ENCODE assay signal across 22 cellular contexts in the genomic region with DNA sequence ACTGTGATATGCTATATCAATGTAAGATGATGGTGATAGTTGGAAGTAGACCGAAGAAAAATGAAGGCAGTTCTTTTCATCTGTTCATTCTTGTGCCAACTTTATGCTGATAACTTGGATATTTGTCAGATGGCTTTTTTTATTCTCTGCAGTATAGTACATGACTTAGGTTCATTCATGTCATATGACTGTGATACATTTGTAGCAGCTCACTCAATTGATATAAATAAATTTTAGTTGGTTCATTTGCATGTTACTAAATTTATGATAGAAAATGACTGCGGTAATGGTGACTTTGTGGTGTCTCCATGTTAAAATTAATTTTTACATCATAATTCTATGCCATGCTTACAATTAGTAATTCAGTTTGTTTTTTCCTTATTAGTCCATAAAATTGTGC. TPM values are rescaled to one million over a fixed set of nuclear protein-coding genes. Genes with fewer than 3 reads are reported as not detected.
DNase-seq lines count a peak whose midpoint lies in the region; ATAC-seq and TF ChIP-seq lines count a peak whose summit lies in the region.
"Had no signal": no experiment of that assay in that cellular context is flagged by ENCODE, and none has a peak within 500 bp of the region (broad histone marks: within the 10 kb centered on the region; RNA-seq: fewer than 3 reads in every experiment).

No MANE protein-coding gene starts in this region.

- H4K20me1 ChIP-seq in DOHH2 (ENCODE audit: control insufficient read depth, insufficient read depth, low read depth, low read length) (no peaks in the 10 kb centered on the region), SU-DHL-6 (ENCODE audit: low read depth, low read length) (no peaks in the 10 kb centered on the region)

- no peaks in the 10 kb centered on the region for H3K9me3 ChIP-seq in cardiac muscle cell (ENCODE audit: low read depth)
- H3K9me3 ChIP-seq in right cardiac atrium (ENCODE audit: control insufficient read depth, low read length), result no peaks in the 10 kb centered on the region
- H3K9me3 ChIP-seq in DOHH2 (ENCODE audit: control insufficient read depth, insufficient read depth, low read length), result no peaks in the 10 kb centered on the region
- no peaks in the 10 kb centered on the region for H3K9me3 ChIP-seq in SU-DHL-6 (ENCODE audit: insufficient read depth, low read length)
- H3K9me3 ChIP-seq in gastrocnemius medialis, result no peaks in the 10 kb centered on the region
- H3K9me3 ChIP-seq in mucosa of descending colon, result no peaks in the 10 kb centered on the region
- H3K9me3 ChIP-seq: BLaER1, Caco-2 had no signal

- H3K27ac ChIP-seq in cardiac muscle cell (peak overlapping the region; percentile 43), right cardiac atrium (ENCODE audit: low read length) (no peak overlapping the region), DOHH2 (ENCODE audit: low read depth, low read length) (no peak overlapping the region), SU-DHL-6 (ENCODE audit: low read depth, low read length) (no peak overlapping the region), gastrocnemius medialis (peak overlapping the region in 3 of 4 donors; percentile 20 to 42 (median 33))
- H3K27ac ChIP-seq: 22Rv1, BLaER1, C4-2B had no signal

- H3K9ac ChIP-seq in SU-DHL-6 (ENCODE audit: low read length), result no peak overlapping the region
- H3K9ac ChIP-seq: BLaER1 had no signal

- H3K79me2 ChIP-seq in DOHH2 (ENCODE audit: control insufficient read depth, low read length) (peaks cover 52% of the 10 kb centered on the region), SU-DHL-6 (ENCODE audit: insufficient read depth, low read length) (peaks cover 61% of the 10 kb centered on the region)

- no peak overlapping the region for H3K4me3 ChIP-seq in cardiac muscle cell
- no peak overlapping the region for H3K4me3 ChIP-seq in right cardiac atrium (ENCODE audit: low read length)
- H3K4me3 ChIP-seq in DOHH2 (ENCODE audit: low read length), result peak overlapping the region; percentile 27
- no peak overlapping the region for H3K4me3 ChIP-seq in SU-DHL-6 (ENCODE audit: insufficient read depth, low read length, poor library complexity, severe bottlenecking)
- H3K4me3 ChIP-seq in gastrocnemius medialis, result no peak overlapping the region
- H3K4me3 ChIP-seq in mucosa of descending colon, result no peak overlapping the region
- H3K4me3 ChIP-seq: BLaER1, GM12878, GM23338 had no signal

- WGBS in right cardiac atrium, result 67% methylated on average over 2 of the region's 2 CpGs

- intact Hi-C loops in right cardiac atrium (cut with DNase I) (no loop called here), gastrocnemius medialis (cut with DNase I; ENCODE audit: low total_unique reads) (no loop called here), mucosa of descending colon (cut with DNase I, micrococcal nuclease) (no loop called here)

- H3K27me3 ChIP-seq in cardiac muscle cell (no peaks in the 10 kb centered on the region), right cardiac atrium (ENCODE audit: control insufficient read depth, insufficient read depth) (no peaks in the 10 kb centered on the region), DOHH2 (ENCODE audit: control insufficient read depth, low read length) (no peaks in the 10 kb centered on the region), SU-DHL-6 (ENCODE audit: low read length) (no peaks in the 10 kb centered on the region), gastrocnemius medialis (no peaks in the 10 kb centered on the region)
- H3K27me3 ChIP-seq: BLaER1 had no signal

- in situ Hi-C loops in gastrocnemius medialis (cut with MboI; ENCODE audit: low sequenced_read_pairs in 4 of 4), result loop anchor here in 1 of 4 donors (25.0 kb wide), 1 partner anchor 90 kb away; the partner anchor contains the start of genes FKBP1B and WDCP

- H3K9me2 ChIP-seq in DOHH2 (replicated peaks; ENCODE audit: control insufficient read depth, low read length) (no peaks in the 10 kb centered on the region), SU-DHL-6 (replicated peaks; ENCODE audit: insufficient read depth, low read length) (no peaks in the 10 kb centered on the region)

- DNase-seq in cardiac muscle cell (ENCODE audit: low read depth in 1 of 2, low spot score in 1 of 2), result no peak
- no peak for DNase-seq in right cardiac atrium
- no peak for DNase-seq in gastrocnemius medialis
- DNase-seq in NCI-H2171 (lab: John Stamatoyannopoulos, UW), result no peak
- no peak for DNase-seq in stimulated activated CD4-positive, alpha-beta T cell treated with anti-CD3 and anti-CD28 coated beads, Interleukin-1b, Interleukin-23, amount 100 ng/mL, for 48 hours
- no peak for DNase-seq in mucosa of descending colon
- DNase-seq: Caco-2; CD4-positive, CD25-positive, alpha-beta regulatory T cell; CD8-positive, alpha-beta T cell; DMS153; DND-41; EL; GDM1; H9 had no signal

- TF ChIP-seq POLR2A in gastrocnemius medialis (IDR thresholded peaks at IDR 0.05), result no peak

- H3K36me3 ChIP-seq in cardiac muscle cell, result no peaks in the 10 kb centered on the region
- H3K36me3 ChIP-seq in DOHH2 (ENCODE audit: control insufficient read depth, low read length), result no peaks in the 10 kb centered on the region; the same call in 1 of the 2 replicates
- no peaks in the 10 kb centered on the region for H3K36me3 ChIP-seq in SU-DHL-6 (ENCODE audit: low read length)
- H3K36me3 ChIP-seq in gastrocnemius medialis, result no peaks in the 10 kb centered on the region
- no peaks in the 10 kb centered on the region for H3K36me3 ChIP-seq in mucosa of descending colon (ENCODE audit: low read depth)

- H3F3A ChIP-seq in DOHH2 (ENCODE audit: control insufficient read depth, insufficient read depth) (no peaks in the 10 kb centered on the region), SU-DHL-6 (ENCODE audit: insufficient read depth) (no peaks in the 10 kb centered on the region)

- peaks cover 3% of the 10 kb centered on the region for H3K4me1 ChIP-seq in cardiac muscle cell (ENCODE audit: low read depth)
- peaks cover 8% of the 10 kb centered on the region for H3K4me1 ChIP-seq in right cardiac atrium (ENCODE audit: control insufficient read depth, insufficient read depth, low read length)
- H3K4me1 ChIP-seq in DOHH2 (ENCODE audit: control insufficient read depth, low read length), result peaks cover 13% of the 10 kb centered on the region
- peaks cover 28 to 32% of the 10 kb centered on the region in 2 donors for H3K4me1 ChIP-seq in gastrocnemius medialis
- H3K4me1 ChIP-seq in mucosa of descending colon (ENCODE audit: low read depth), result peaks cover 2% of the 10 kb centered on the region
- H3K4me1 ChIP-seq: Caco-2 had no signal

- peak overlapping the region; percentile 50 for H3K4me2 ChIP-seq in DOHH2 (ENCODE audit: low read length)
- peak overlapping the region; percentile 7 for H3K4me2 ChIP-seq in SU-DHL-6 (ENCODE audit: low read depth, low read length, poor library complexity, severe bottlenecking)
- H3K4me2 ChIP-seq: BLaER1, GM23338 had no signal

- no peak for ATAC-seq in right cardiac atrium
- peak in 1 of 2 donors; percentile 51 for ATAC-seq in gastrocnemius medialis
- no peak for ATAC-seq in mucosa of descending colon
- ATAC-seq: CD8-positive, alpha-beta T cell; GM23338; HCT116 had no signal

- no peak for TF ChIP-seq CTCF in cardiac muscle cell (IDR thresholded peaks at IDR 0.05; ENCODE audit: low read depth, low read length)
- TF ChIP-seq CTCF in DOHH2 (IDR thresholded peaks at IDR 0.05; ENCODE audit: low read depth, low read length, poor library complexity, severe bottlenecking), result no peak
- no peak for TF ChIP-seq CTCF in SU-DHL-6 (IDR thresholded peaks at IDR 0.05; ENCODE audit: insufficient read depth, low read length, poor library complexity, severe bottlenecking)
- no peak for TF ChIP-seq CTCF in gastrocnemius medialis (IDR thresholded peaks at IDR 0.05 in 4 of 5, conservative IDR thresholded peaks at IDR 0.05 in 1 of 5)
- no peak for TF ChIP-seq CTCF in mucosa of descending colon (IDR thresholded peaks at IDR 0.05)

- no peak overlapping the region for H2AFZ ChIP-seq in SU-DHL-6 (ENCODE audit: low read depth, low read length, severe bottlenecking)
- H2AFZ ChIP-seq: GM23338 had no signal

RNA-seq across cellular contexts. Expression of gene UBXN2A, which starts 7.1 kb away (rescaled TPM):
- total RNA-seq in cardiac muscle cell, result 14.7 and 19.1 TPM in 2 replicates
- polyA plus RNA-seq in cardiac muscle cell, result 19.3 and 25.2 TPM in 2 replicates
- total RNA-seq in right cardiac atrium, result 10 to 100 TPM; 23.0 to 27.3 (median 25.0) TPM
- 14.7 TPM for polyA plus RNA-seq in right cardiac atrium
- total RNA-seq in gastrocnemius medialis, result 10 to 100 TPM; 13.7 to 20.8 (median 17.0) TPM
- total RNA-seq in mucosa of descending colon, result 10 to 100 TPM; 12.9 to 23.9 (median 13.1) TPM

RNA-seq across cellular contexts. Expression of gene ATAD2B, which starts 20.4 kb away (rescaled TPM):
- total RNA-seq in cardiac muscle cell, result 11.3 and 17.2 TPM in 2 replicates
- polyA plus RNA-seq in cardiac muscle cell, result 10.7 and 14.4 TPM in 2 replicates
- 10 to 100 TPM in 2 of 4 donors, 1 to 10 TPM in 2; 9.3 to 15.1 (median 10.3) TPM for total RNA-seq in right cardiac atrium
- polyA plus RNA-seq in right cardiac atrium, result 2.8 TPM
- 10 to 100 TPM in 1 of 4 donors, 1 to 10 TPM in 3; 7.3 to 18.1 (median 7.7) TPM for total RNA-seq in gastrocnemius medialis
- 10 to 100 TPM; 25.8 to 38.5 (median 27.9) TPM for total RNA-seq in mucosa of descending colon

Comparison
In these comparisons a context has a peak if more than half of its experiments do, and no peak if none do; other contexts are left out.
1. H3K27ac ChIP-seq: peak in cardiac muscle cell (single experiment) and gastrocnemius medialis (3 of 4); none in right cardiac atrium (single experiment), DOHH2 (single experiment) and SU-DHL-6 (single experiment).